ENCODE assay signal across 32 cellular contexts in the genomic region with DNA sequence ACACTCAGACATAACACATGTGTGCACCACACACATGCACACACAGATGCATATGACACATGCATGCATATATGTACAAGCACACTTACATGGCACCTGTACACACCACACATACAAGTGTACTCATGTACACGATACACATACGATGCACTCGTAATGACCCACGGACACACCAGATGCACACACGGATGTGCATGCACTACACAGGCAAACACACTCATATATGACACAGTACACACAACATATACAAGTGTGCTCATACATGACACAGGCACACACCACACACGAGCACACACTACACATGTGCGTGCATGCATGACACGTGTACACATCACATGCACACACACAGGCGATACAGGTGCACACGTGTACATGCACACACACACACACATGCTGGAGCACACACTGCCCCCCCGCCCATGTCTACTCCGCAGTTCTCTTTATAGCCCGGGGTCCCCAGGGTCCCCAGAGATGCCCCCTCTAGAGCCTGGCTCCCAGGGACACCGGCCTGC. TPM values are rescaled to one million over a fixed set of nuclear protein-coding genes. Genes with fewer than 3 reads are reported as not detected.
"Had no signal": no experiment of that assay in that cellular context is flagged by ENCODE, and none has a peak within 500 bp of the region (broad histone marks: within the 10 kb centered on the region; RNA-seq: fewer than 3 reads in every experiment).

No MANE protein-coding gene starts in this region.

- ATAC-seq: activated CD8-positive, alpha-beta memory T cell treated with anti-CD3 and anti-CD28 coated beads, Interleukin-2, amount 10 ng/mL, durations not matched to agents 7 days and 5 days; activated naive CD4-positive, alpha-beta T cell treated with anti-CD3 and anti-CD28 coated beads, Interleukin-2, amount 50 U/mL, for 72 hours; activated naive CD8-positive, alpha-beta T cell treated with anti-CD3 and anti-CD28 coated beads, Interleukin-2, amount 50 U/mL, for 24 hours; Panc1; SK-N-SH treated with all-trans-retinoic acid at 6 μM for 48 hours had no signal

- H3K27me3 Mint-ChIP-seq: activated CD8-positive, alpha-beta memory T cell treated with anti-CD3 and anti-CD28 coated beads, Interleukin-2, amount 10 ng/mL, durations not matched to agents 7 days and 5 days; activated naive CD8-positive, alpha-beta T cell treated with anti-CD3 and anti-CD28 coated beads, Interleukin-2, amount 50 U/mL, for 24 hours; activated T-cell treated with anti-CD3 and anti-CD28 coated beads, Interleukin-2, amount 50 U/mL, for 24 hours; central memory CD8-positive, alpha-beta T cell had no signal

- H3K4me3 Mint-ChIP-seq: activated CD8-positive, alpha-beta memory T cell treated with anti-CD3 and anti-CD28 coated beads, Interleukin-2, amount 10 ng/mL, durations not matched to agents 7 days and 5 days; activated naive CD8-positive, alpha-beta T cell treated with anti-CD3 and anti-CD28 coated beads, Interleukin-2, amount 50 U/mL, for 24 hours; activated T-cell treated with anti-CD3 and anti-CD28 coated beads, Interleukin-2, amount 50 U/mL, for 24 hours; activated T-helper 1 cell treated with anti-CD3 and anti-CD28 coated beads, Interleukin-12 subunit alpha, Interleukin-12 subunit beta, Interleukin-2, Interleukin-4 antibody, amounts not matched to agents 30 ng/mL and 10 ng/mL and 1 ng/mL, durations not matched to agents 14 hours and 24 hours and 36 hours; central memory CD8-positive, alpha-beta T cell; T-helper 2 cell treated with Interferon-gamma antibody and Interleukin-4, amounts not matched to agents 5 μg/mL and 100 μg/mL, for 36 hours had no signal

- H3K4me1 Mint-ChIP-seq: activated CD8-positive, alpha-beta memory T cell treated with anti-CD3 and anti-CD28 coated beads, Interleukin-2, amount 10 ng/mL, durations not matched to agents 7 days and 5 days; activated naive CD8-positive, alpha-beta T cell treated with anti-CD3 and anti-CD28 coated beads, Interleukin-2, amount 50 U/mL, for 24 hours; central memory CD8-positive, alpha-beta T cell had no signal

- H3K27me3 ChIP-seq: ascending aorta had no signal

- H3K36me3 Mint-ChIP-seq: activated CD8-positive, alpha-beta memory T cell treated with anti-CD3 and anti-CD28 coated beads, Interleukin-2, amount 10 ng/mL, durations not matched to agents 7 days and 5 days; activated naive CD4-positive, alpha-beta T cell treated with anti-CD3 and anti-CD28 coated beads, Interleukin-2, amount 50 U/mL, for 72 hours; brain had no signal

- H3K36me3 ChIP-seq: ascending aorta, SJSA1, WERI-Rb-1 had no signal

- H3K4me1 ChIP-seq: ascending aorta had no signal

- H3K4me3 ChIP-seq: ascending aorta, SJSA1 had no signal

- H3K9me3 ChIP-seq: ascending aorta, SJSA1 had no signal

- H3K9me3 Mint-ChIP-seq: activated naive CD4-positive, alpha-beta T cell treated with anti-CD3 and anti-CD28 coated beads, Interleukin-2, amount 50 U/mL, for 72 hours; activated naive CD8-positive, alpha-beta T cell treated with anti-CD3 and anti-CD28 coated beads, Interleukin-2, amount 50 U/mL, for 24 hours; activated T-cell treated with anti-CD3 and anti-CD28 coated beads, Interleukin-2, amount 50 U/mL, for 24 hours; activated T-helper 1 cell treated with anti-CD3 and anti-CD28 coated beads, Interleukin-12 subunit alpha, Interleukin-12 subunit beta, Interleukin-2, Interleukin-4 antibody, amounts not matched to agents 30 ng/mL and 10 ng/mL and 1 ng/mL, durations not matched to agents 14 hours and 24 hours and 36 hours; central memory CD8-positive, alpha-beta T cell; T-helper 2 cell treated with Interferon-gamma antibody and Interleukin-4, amounts not matched to agents 5 μg/mL and 100 μg/mL, for 36 hours had no signal

- H3K27ac ChIP-seq: ascending aorta, SJSA1, WERI-Rb-1 had no signal

- DNase-seq: activated CD4-positive, alpha-beta T cell treated with anti-CD3 and anti-CD28 coated beads for 48 hours; activated CD4-positive, alpha-beta T cell treated with anti-CD3 and anti-CD28 coated beads, Interleukin-2, amount 50 U/mL, for 4 hours; activated CD4-positive, CD25-positive, alpha-beta regulatory T cell treated with anti-CD3 and anti-CD28 coated beads, Interleukin-2, amount 50 U/mL, for 72 hours; activated CD8-positive, alpha-beta memory T cell treated with anti-CD3 and anti-CD28 coated beads, Interleukin-2, amount 10 ng/mL, durations not matched to agents 7 days and 5 days; activated effector memory CD4-positive, alpha-beta T cell treated with anti-CD3 and anti-CD28 coated beads, Interleukin-2, amount 50 U/mL, for 16 hours; activated naive CD4-positive, alpha-beta T cell treated with Interleukin-2 at 50 U/mL for 16 hours; activated naive CD8-positive, alpha-beta T cell treated with anti-CD3 and anti-CD28 coated beads, Interleukin-2, amount 50 U/mL, for 24 hours; activated T-cell treated with anti-CD3 and anti-CD28 coated beads, Interleukin-2, amount 50 U/mL, for 24 hours; amniotic stem cell; Karpas-422; MM.1S; NCI-H1105; NCI-H1436 treated with DMSO at 0.1 percent for 48 hours; NCI-H187 treated with DMSO at 0.1 percent for 48 hours; NCI-H2081 treated with DMSO at 0.1 percent for 48 hours; NCI-H526; NCI-H774; SHP77; SW 1271 had no signal

- H3K27ac Mint-ChIP-seq: activated CD8-positive, alpha-beta memory T cell treated with anti-CD3 and anti-CD28 coated beads, Interleukin-2, amount 10 ng/mL, durations not matched to agents 7 days and 5 days; activated naive CD4-positive, alpha-beta T cell treated with anti-CD3 and anti-CD28 coated beads, Interleukin-2, amount 50 U/mL, for 72 hours; activated naive CD8-positive, alpha-beta T cell treated with anti-CD3 and anti-CD28 coated beads, Interleukin-2, amount 50 U/mL, for 24 hours; activated T-cell treated with anti-CD3 and anti-CD28 coated beads, Interleukin-2, amount 50 U/mL, for 24 hours; activated T-helper 1 cell treated with anti-CD3 and anti-CD28 coated beads, Interleukin-12 subunit alpha, Interleukin-12 subunit beta, Interleukin-2, Interleukin-4 antibody, amounts not matched to agents 30 ng/mL and 10 ng/mL and 1 ng/mL, durations not matched to agents 14 hours and 24 hours and 36 hours; T-helper 2 cell treated with Interferon-gamma antibody and Interleukin-4, amounts not matched to agents 5 μg/mL and 100 μg/mL, for 36 hours had no signal

RNA-seq across cellular contexts. Expression of a gene that starts 4.8 kb away (rescaled TPM):
- total RNA-seq: activated CD8-positive, alpha-beta memory T cell treated with anti-CD3 and anti-CD28 coated beads, Interleukin-2, amount 10 ng/mL, durations not matched to agents 7 days and 5 days; activated naive CD4-positive, alpha-beta T cell treated with anti-CD3 and anti-CD28 coated beads, Interleukin-2, amount 50 U/mL, for 72 hours; activated T-helper 1 cell treated with anti-CD3 and anti-CD28 coated beads, Interleukin-12 subunit alpha, Interleukin-12 subunit beta, Interleukin-2, Interleukin-4 antibody, amounts not matched to agents 30 ng/mL and 10 ng/mL and 1 ng/mL, durations not matched to agents 14 hours and 24 hours and 36 hours; ascending aorta; NCI-H460; OCI-LY7; SJSA1; T-helper 1 cell treated with Interleukin-12 subunit alpha and Interleukin-12 subunit beta and Interleukin-4 antibody, amounts not matched to agents 30 ng/mL and 1 ng/mL, for 36 hours had no signal

RNA-seq across cellular contexts. Expression of a gene that starts 15.4 kb away (rescaled TPM):
- total RNA-seq: activated CD8-positive, alpha-beta memory T cell treated with anti-CD3 and anti-CD28 coated beads, Interleukin-2, amount 10 ng/mL, durations not matched to agents 7 days and 5 days; activated naive CD4-positive, alpha-beta T cell treated with anti-CD3 and anti-CD28 coated beads, Interleukin-2, amount 50 U/mL, for 72 hours; activated T-helper 1 cell treated with anti-CD3 and anti-CD28 coated beads, Interleukin-12 subunit alpha, Interleukin-12 subunit beta, Interleukin-2, Interleukin-4 antibody, amounts not matched to agents 30 ng/mL and 10 ng/mL and 1 ng/mL, durations not matched to agents 14 hours and 24 hours and 36 hours; ascending aorta; NCI-H460; OCI-LY7; SJSA1; T-helper 1 cell treated with Interleukin-12 subunit alpha and Interleukin-12 subunit beta and Interleukin-4 antibody, amounts not matched to agents 30 ng/mL and 1 ng/mL, for 36 hours had no signal

RNA-seq across cellular contexts. Expression of a gene that starts 37.3 kb away (rescaled TPM):
- total RNA-seq: OCI-LY7 had no signal
